Comparison of ENCODE assay signal across 13 cellular contexts in the genomic region with DNA sequence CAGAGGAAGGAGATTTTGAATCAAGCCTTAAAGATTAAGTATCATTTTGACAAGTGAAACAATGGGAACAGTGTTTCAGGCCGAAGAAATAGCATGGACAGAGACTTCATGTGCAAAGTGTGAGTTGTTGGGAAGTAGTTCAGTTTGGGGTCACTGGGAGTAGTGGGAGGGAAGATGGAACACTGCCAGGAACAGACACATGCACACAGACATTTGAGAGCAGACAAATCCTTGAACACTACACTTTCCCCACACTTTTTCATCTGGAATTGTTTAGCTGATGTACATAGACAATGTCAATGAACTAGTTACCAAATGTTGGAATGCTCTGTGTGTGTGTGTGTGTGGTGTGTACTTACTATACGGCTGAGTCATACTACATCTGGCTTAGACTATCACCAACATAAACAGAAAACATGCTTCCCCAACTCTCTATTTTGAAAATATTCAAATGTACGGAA. TPM values are rescaled to one million over a fixed set of nuclear protein-coding genes. Genes with fewer than 3 reads are reported as not detected.
DNase-seq lines count a peak whose midpoint lies in the region; ATAC-seq and TF ChIP-seq lines count a peak whose summit lies in the region.
"Had no signal": no experiment of that assay in that cellular context is flagged by ENCODE, and none has a peak within 500 bp of the region (broad histone marks: within the 10 kb centered on the region; RNA-seq: fewer than 3 reads in every experiment).

No MANE protein-coding gene starts in this region.

- H3K27ac ChIP-seq in AG04450 (ENCODE audit: low read depth, low read length), result peak overlapping the region; percentile 69
- H3K27ac ChIP-seq: left ventricle myocardium inferior, neutrophil had no signal

- no peaks in the 10 kb centered on the region for H3K9me3 Mint-ChIP-seq in immature natural killer cell
- H3K9me3 Mint-ChIP-seq: central memory CD8-positive, alpha-beta T cell had no signal

- no peaks in the 10 kb centered on the region for H3K9me3 ChIP-seq in AG04450 (ENCODE audit: control insufficient read depth, insufficient read depth, low read length)
- H3K9me3 ChIP-seq: left ventricle myocardium inferior, neutrophil had no signal

- no peaks in the 10 kb centered on the region for H3K36me3 Mint-ChIP-seq in immature natural killer cell

- H3K27ac Mint-ChIP-seq in immature natural killer cell, result no peak overlapping the region
- H3K27ac Mint-ChIP-seq: B cell had no signal

- CTCF ChIA-PET in AG04450 (lab: Charles Lee), result no interaction called here

- POLR2A ChIA-PET in AG04450 (lab: Yijun Ruan, JAX), result no interaction called here

- no peaks in the 10 kb centered on the region for H3K27me3 ChIP-seq in AG04450 (ENCODE audit: control insufficient read depth, insufficient read depth, low read length)
- H3K27me3 ChIP-seq: neutrophil had no signal

- ATAC-seq in GM21528 (IDR thresholded peaks at IDR 0.05; ENCODE audit: low FRiP score, unreplicated experiment), result no peak

- H3K4me3 ChIP-seq in AG04450 (ENCODE audit: low read depth, low read length) (no peak overlapping the region), HFF-Myc (replicated peaks; ENCODE audit: low read depth, low read length) (no peak overlapping the region), astrocyte of the spinal cord (ENCODE audit: low read depth, low read length) (no peak overlapping the region)
- H3K4me3 ChIP-seq: left ventricle myocardium inferior had no signal

- TF ChIP-seq CTCF in AG04450 (IDR thresholded peaks at IDR 0.05; ENCODE audit: low read depth, low read length) (no peak), HFF-Myc (IDR thresholded peaks at IDR 0.05; ENCODE audit: low read depth, low read length, missing control alignments) (no peak), astrocyte of the spinal cord (IDR thresholded peaks at IDR 0.05; ENCODE audit: low read depth, low read length) (no peak)

- H3K4me1 Mint-ChIP-seq in immature natural killer cell, result no peaks in the 10 kb centered on the region
- H3K4me1 Mint-ChIP-seq: B cell; central memory CD8-positive, alpha-beta T cell had no signal

- H3K4me3 Mint-ChIP-seq in immature natural killer cell, result no peak overlapping the region
- H3K4me3 Mint-ChIP-seq: B cell; central memory CD8-positive, alpha-beta T cell had no signal

- DNase-seq in AG04450 (ENCODE audit: low read depth, low spot score), result peak; percentile 93
- peak; percentile 99 for DNase-seq in HFF-Myc (ENCODE audit: extremely low read depth, low read depth)
- DNase-seq in astrocyte of the spinal cord (ENCODE audit: low read depth, low spot score), result peak; percentile 88
- peak; percentile 14 for DNase-seq in hepatic stellate cell (ENCODE audit: low spot score)
- no peak for DNase-seq in immature natural killer cell
- DNase-seq in NCI-H82 (lab: John Stamatoyannopoulos, UW), result no peak
- DNase-seq in effector CD4-positive, alpha-beta T cell, result no peak
- DNase-seq: left ventricle myocardium inferior, NCI-H510A had no signal

- peaks cover 0 to 2% (median 0%) of the 10 kb centered on the region in 3 donors for H3K27me3 Mint-ChIP-seq in immature natural killer cell (ENCODE audit: low read depth in 3 of 3)
- H3K27me3 Mint-ChIP-seq: B cell; central memory CD8-positive, alpha-beta T cell had no signal

- in situ Hi-C loops in astrocyte of the spinal cord (cut with HindIII; ENCODE audit: low sequenced_read_pairs), result no loop called here

RNA-seq across cellular contexts. Expression of gene LRRC17, which starts 52.4 kb away (rescaled TPM):
- polyA plus RNA-seq in AG04450 (2011; rRNA removed), result 813 and 964 TPM in 2 replicates
- 234 and 241 TPM in 2 replicates for polyA minus RNA-seq in AG04450 (2011; rRNA and poly(A)+ RNA removed)
- not detected for polyA plus RNA-seq in immature natural killer cell

Comparison
In these comparisons a context has a peak if more than half of its experiments do, and no peak if none do; other contexts are left out.
1. DNase-seq: peak in AG04450 (single experiment), HFF-Myc (single experiment), astrocyte of the spinal cord (single experiment) and hepatic stellate cell (single experiment); none in immature natural killer cell (0 of 3), NCI-H82 (single experiment) and effector CD4-positive, alpha-beta T cell (single experiment).
2. RNA of gene LRRC17, which starts 52.4 kb away (polyA plus RNA-seq): 813 to 964 TPM in AG04450; not detected in immature natural killer cell; every median in the first group is over 100 times any median in the second.